In the genomic region with DNA sequence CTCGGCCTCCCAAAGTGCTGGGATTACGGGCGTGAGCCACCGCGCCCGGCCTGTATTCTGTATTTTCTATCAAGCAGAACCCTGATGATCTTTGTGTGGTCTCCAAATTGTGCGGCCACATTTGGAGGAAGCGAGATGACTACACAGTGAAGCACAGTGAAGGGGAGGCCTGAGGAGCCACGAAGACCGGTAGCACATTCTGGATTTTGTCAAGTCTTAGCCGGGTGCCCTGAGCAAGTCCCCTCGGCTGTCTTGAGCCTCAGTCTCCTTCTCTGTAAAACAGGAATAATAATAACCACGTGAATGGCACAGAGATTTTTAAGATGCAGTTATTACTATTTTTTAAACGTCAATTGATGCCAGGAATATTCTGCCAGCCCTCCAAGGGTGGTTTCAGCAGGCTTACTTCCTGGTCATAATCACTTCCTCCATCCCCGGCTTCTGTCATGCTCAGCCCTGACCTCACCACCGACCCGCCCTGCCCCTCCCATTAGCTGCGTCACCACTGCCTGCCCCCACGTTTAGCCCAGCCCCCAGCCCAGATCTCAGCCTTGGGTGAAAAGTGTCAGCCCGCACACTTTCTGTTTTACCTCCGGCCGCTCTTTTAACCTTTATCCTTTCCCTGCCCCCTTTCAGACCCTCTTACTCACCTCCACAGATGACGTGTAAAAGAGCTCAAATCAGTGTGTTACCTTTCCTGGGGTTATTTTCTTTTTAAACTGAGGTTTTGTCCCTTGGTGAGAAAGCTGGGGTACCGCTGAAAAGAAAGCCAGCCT, we compare ENCODE assay signal across 1 cellular context.
TF ChIP-seq lines count a peak whose summit lies in the region.

No MANE protein-coding gene starts in this region.

TF ChIP-seq in H1, 55 proteins besides CTCF, POLR2A, EP300 and RAD21:
- TF ChIP-seq CREB1 (IDR thresholded peaks at IDR 0.05) (peak; percentile 89), EZH2 (IDR thresholded peaks at IDR 0.05; ENCODE audit: low read depth, low read length, severe bottlenecking) (no peak), SIN3A (conservative IDR thresholded peaks at IDR 0.05 in 1 of 2, IDR thresholded peaks at IDR 0.05 in 1 of 2; ENCODE audit: low read depth in 1 of 2, low read length in 2 of 2) (no peak), SP4 (IDR thresholded peaks at IDR 0.05; ENCODE audit: low read length) (no peak), FOSL1 (IDR thresholded peaks at IDR 0.05; ENCODE audit: insufficient read depth, low read depth, low read length) (no peak), TAF1 (IDR thresholded peaks at IDR 0.05; ENCODE audit: low read depth, low read length) (0 out of 2 replicates have a peak, but pooled peaks have one; percentile 37), HDAC2 (IDR thresholded peaks at IDR 0.05; ENCODE audit: borderline replicate concordance in 1 of 2, low read depth in 2 of 2, low read length in 2 of 2) (no peak)
